ENCODE assay signal across 11 cellular contexts in genomic region chr7:47783456-47784240, GRCh38.
DNase-seq lines count a peak whose midpoint lies in the region; ATAC-seq, FAIRE-seq and TF ChIP-seq lines count a peak whose summit lies in the region.
"Had no signal": no experiment of that assay in that cellular context is flagged by ENCODE, and none has a peak within 500 bp of the region (broad histone marks: within the 10 kb centered on the region; RNA-seq: fewer than 3 reads in every experiment).

No MANE protein-coding gene starts in this region.

- H3K36me3 ChIP-seq in prostate gland = no peaks in the 10 kb centered on the region

- no peak overlapping the region for H3K4me3 Mint-ChIP-seq in Calu3 (ENCODE audit: low read depth, unreplicated experiment)

- no peaks in the 10 kb centered on the region for H3K27me3 ChIP-seq in prostate gland (replicated peaks; ENCODE audit: insufficient read depth)

- TF ChIP-seq CTCF in Calu3 (IDR thresholded peaks at IDR 0.05; ENCODE audit: unreplicated experiment) (no peak), foreskin fibroblast (IDR thresholded peaks at IDR 0.05; ENCODE audit: low read depth, low read length) (no peak), prostate gland (IDR thresholded peaks at IDR 0.05) (no peak)

- FAIRE-seq in GM19239 (lab: Jason Lieb, UNC) = no peak

- H3K27ac Mint-ChIP-seq in Calu3 (ENCODE audit: unreplicated experiment) = peak overlapping the region; percentile 87

- peaks cover 84% of the 10 kb centered on the region for H3K4me1 Mint-ChIP-seq in Calu3 (ENCODE audit: low read depth, unreplicated experiment)

- no peaks in the 10 kb centered on the region for H3K4me1 ChIP-seq in prostate gland (replicated peaks)

- DNase-seq in Calu3 (peak; percentile 53), foreskin fibroblast (peak; percentile 86 to 92), prostate gland (ENCODE audit: low spot score) (no peak), DMS153 treated with DMSO at 0.1 percent for 48 hours (lab: John Stamatoyannopoulos, UW; ENCODE audit: unreplicated experiment) (no peak), GM19239 (ENCODE audit: insufficient read length, low spot score) (no peak)
- DNase-seq in activated CD4-positive, alpha-beta T cell treated with anti-CD3 and anti-CD28 coated beads, Interleukin-2, amount 50 U/mL, for 1 hour = no peak
- DNase-seq: activated T-cell treated with anti-CD3 and anti-CD28 coated beads, Interleukin-2, amount 50 U/mL, for 1 hour; DMS79; NCI-H524 had no signal

- no TSS peak for BruUV-seq in Calu3 (replicated peaks; lab: Mats Ljungman, UMichigan)

- ATAC-seq in SK-N-SH treated with all-trans-retinoic acid at 6 μM for 48 hours = peak; percentile 65
- no peak for ATAC-seq in GM21447 (IDR thresholded peaks at IDR 0.05; ENCODE audit: unreplicated experiment)

- intact Hi-C loops in Calu3 (cut with micrococcal nuclease; ENCODE audit: unreplicated experiment) = no loop called here
- intact Hi-C loops in prostate gland (cut with DNase I) = loop anchor here (10.0 kb wide), 2 partner anchors 209 to 269 kb away; no protein-coding TSS in a partner anchor

- CTCF ChIA-PET in Calu3 (lab: Charles Lee) = interaction anchor here (0.6 to 1.8 kb wide), 9 partner anchors 8 to 517 kb away, joined by 3 to 9 read pairs (median 4); no protein-coding TSS in a partner anchor

- peaks cover 25% of the 10 kb centered on the region for H3K36me3 Mint-ChIP-seq in Calu3 (ENCODE audit: insufficient read depth, unreplicated experiment)

- H3K27ac ChIP-seq in prostate gland = peak overlapping the region; percentile 46 to 54

- H3K9me3 Mint-ChIP-seq in Calu3 (ENCODE audit: low read depth, unreplicated experiment) = no peaks in the 10 kb centered on the region

- 22% methylated on average over 5 of the region's 5 CpGs for WGBS in prostate gland

- no peaks in the 10 kb centered on the region for H3K27me3 Mint-ChIP-seq in Calu3 (ENCODE audit: unreplicated experiment)

- no peaks in the 10 kb centered on the region for H3K9me3 ChIP-seq in prostate gland

- TF ChIP-seq POLR2A in prostate gland (IDR thresholded peaks at IDR 0.05) = no peak

- no peak overlapping the region for H3K4me3 ChIP-seq in foreskin fibroblast (ENCODE audit: low read depth in 1 of 2, low read length in 2 of 2)
- H3K4me3 ChIP-seq in prostate gland = no peak overlapping the region

TF ChIP-seq in SK-N-SH treated with all-trans-retinoic acid at 6 μM for 48 hours, 23 proteins besides CTCF, POLR2A, EP300 and RAD21 (continues in another document):
- TF ChIP-seq POU6F1 (CRISPR knock-in tag; IDR thresholded peaks at IDR 0.05; ENCODE audit: borderline replicate concordance, low read depth) = peak; percentile 11; the same call in 1 of the 2 replicates
- TF ChIP-seq RARB (CRISPR knock-in tag; IDR thresholded peaks at IDR 0.05) = peak; percentile 91
- peak; percentile 61; the same call in 1 of the 2 replicates for TF ChIP-seq ARNTL (CRISPR knock-in tag; IDR thresholded peaks at IDR 0.05; ENCODE audit: borderline replicate concordance, low read depth)
- peak; percentile 4; the same call in 1 of the 2 replicates for TF ChIP-seq ZNF565 (CRISPR knock-in tag; conservative IDR thresholded peaks at IDR 0.05; ENCODE audit: low read depth)
- no peak for TF ChIP-seq ZFP30 (CRISPR knock-in tag; IDR thresholded peaks at IDR 0.05)
- TF ChIP-seq PPARA (CRISPR knock-in tag; IDR thresholded peaks at IDR 0.05; ENCODE audit: borderline replicate concordance) = no peak
- TF ChIP-seq TCF4 (CRISPR knock-in tag; IDR thresholded peaks at IDR 0.05; ENCODE audit: borderline replicate concordance) = no peak; the same call in 1 of the 2 replicates
- TF ChIP-seq ZNF70 (CRISPR knock-in tag; IDR thresholded peaks at IDR 0.05) = no peak
- TF ChIP-seq ZC3H10 (CRISPR knock-in tag; IDR thresholded peaks at IDR 0.05) = peak; percentile 98
- peak; percentile 77; the same call in 1 of the 2 replicates for TF ChIP-seq ZFP3 (CRISPR knock-in tag; IDR thresholded peaks at IDR 0.05)
- TF ChIP-seq ZNF8 (CRISPR knock-in tag; IDR thresholded peaks at IDR 0.05) = no peak; the same call in 1 of the 2 replicates
- peak; percentile 98 for TF ChIP-seq ISL1 (CRISPR knock-in tag; IDR thresholded peaks at IDR 0.05)
- TF ChIP-seq TSHZ2 (CRISPR knock-in tag; IDR thresholded peaks at IDR 0.05) = no peak
- TF ChIP-seq ESRRG (CRISPR knock-in tag; IDR thresholded peaks at IDR 0.05) = peak; percentile 34; the same call in 1 of the 2 replicates
- peak; percentile 84 for TF ChIP-seq CREB5 (CRISPR knock-in tag; IDR thresholded peaks at IDR 0.05; ENCODE audit: low read depth)
- TF ChIP-seq TOX (CRISPR knock-in tag; IDR thresholded peaks at IDR 0.05; ENCODE audit: borderline replicate concordance) = peak; percentile 96
- peak; percentile 91 for TF ChIP-seq CSDC2 (CRISPR knock-in tag; IDR thresholded peaks at IDR 0.05)
- 0 out of 2 replicates have a peak, but pooled peaks have one; percentile 81 for TF ChIP-seq SNAI2 (CRISPR knock-in tag; IDR thresholded peaks at IDR 0.05)
- TF ChIP-seq CSRNP3 (CRISPR knock-in tag; IDR thresholded peaks at IDR 0.05) = no peak; the same call in 1 of the 2 replicates
- no peak for TF ChIP-seq OSR1 (CRISPR knock-in tag; IDR thresholded peaks at IDR 0.05)
- TF ChIP-seq GLIS3 (CRISPR knock-in tag; IDR thresholded peaks at IDR 0.05) = peak; percentile 87
- no peak for TF ChIP-seq BACH2 (CRISPR knock-in tag; IDR thresholded peaks at IDR 0.05; ENCODE audit: borderline replicate concordance)

Comparison
In these comparisons a context has a peak if more than half of its experiments do, and no peak if none do; other contexts are left out.
1. DNase-seq: peak in Calu3 (single experiment) and foreskin fibroblast (2 of 2); none in prostate gland (single experiment), DMS153 treated with DMSO at 0.1 percent for 48 hours (single experiment), GM19239 (single experiment) and activated CD4-positive, alpha-beta T cell treated with anti-CD3 and anti-CD28 coated beads, Interleukin-2, amount 50 U/mL, for 1 hour (single experiment).